Comparison of ENCODE assay signal across 24 cellular contexts in genomic region chr22:38628444-38628843, GRCh38. TPM values are rescaled to one million over a fixed set of nuclear protein-coding genes. Genes with fewer than 3 reads are reported as not detected.
"Had no signal": no experiment of that assay in that cellular context is flagged by ENCODE, and none has a peak within 500 bp of the region (broad histone marks: within the 10 kb centered on the region; RNA-seq: fewer than 3 reads in every experiment).

No MANE protein-coding gene starts in this region.

- H3K36me3 Mint-ChIP-seq: immature natural killer cell; memory B cell; natural killer cell treated with Interleukin-12 subunit alpha and Interleukin-12 subunit beta and Interleukin-15 and Interleukin-18, amount 100 ng/mL, for 72 hours had no signal

- H3K27ac Mint-ChIP-seq: immature natural killer cell; memory B cell; mesothelial cell of epicardium; natural killer cell treated with Interleukin-12 subunit alpha and Interleukin-12 subunit beta and Interleukin-15 and Interleukin-18, amount 100 ng/mL, for 72 hours; neural progenitor cell had no signal

- H3K9ac ChIP-seq: neural progenitor cell had no signal

- H3K4me3 ChIP-seq: esophagus squamous epithelium, gastroesophageal sphincter, left ventricle myocardium inferior, lower lobe of right lung, neural progenitor cell, ovary, right atrium auricular region, sigmoid colon, tibial artery, upper lobe of right lung, vagina had no signal

- H3K4me1 ChIP-seq: esophagus squamous epithelium, gastroesophageal sphincter, left ventricle myocardium inferior, lower lobe of right lung, neural progenitor cell, right atrium auricular region, sigmoid colon, tibial artery, upper lobe of right lung, vagina had no signal

- H3K4me3 Mint-ChIP-seq: immature natural killer cell; memory B cell; mesothelial cell of epicardium; natural killer cell treated with Interleukin-12 subunit alpha and Interleukin-12 subunit beta and Interleukin-15 and Interleukin-18, amount 100 ng/mL, for 72 hours; neural progenitor cell had no signal

- H3K9me3 Mint-ChIP-seq: immature natural killer cell; memory B cell; mesothelial cell of epicardium; natural killer cell treated with Interleukin-12 subunit alpha and Interleukin-12 subunit beta and Interleukin-15 and Interleukin-18, amount 100 ng/mL, for 72 hours; neural progenitor cell had no signal

- DNase-seq: effector memory CD4-positive, alpha-beta T cell; esophagus squamous epithelium; foreskin fibroblast; immature natural killer cell; left cardiac atrium; left ventricle myocardium inferior; lower lobe of right lung; nucleus accumbens; ovary; sigmoid colon; small intestine; stimulated activated CD4-positive, alpha-beta T cell treated with anti-CD3 and anti-CD28 coated beads, Interleukin-2, amount 100 ng/mL, for 48 hours; stimulated activated naive CD4-positive, alpha-beta T cell treated with Interleukin-2 at 50 U/mL for 16 hours; tibial artery; upper lobe of right lung had no signal

- ATAC-seq: gastroesophageal sphincter; lower lobe of right lung; natural killer cell treated with Interleukin-12 subunit alpha and Interleukin-12 subunit beta and Interleukin-15 and Interleukin-18, amount 100 ng/mL, for 72 hours; upper lobe of right lung had no signal

- H3K36me3 ChIP-seq: esophagus squamous epithelium, left ventricle myocardium inferior, lower lobe of right lung, neural progenitor cell, ovary, right atrium auricular region, tibial artery, upper lobe of right lung, vagina had no signal

- H3K27me3 ChIP-seq: esophagus squamous epithelium, gastroesophageal sphincter, neural progenitor cell, ovary, right atrium auricular region, sigmoid colon, tibial artery, upper lobe of right lung, vagina had no signal

- H3K27ac ChIP-seq: epithelial cell of prostate, esophagus squamous epithelium, gastroesophageal sphincter, left ventricle myocardium inferior, lower lobe of right lung, neural progenitor cell, ovary, right atrium auricular region, sigmoid colon, tibial artery, upper lobe of right lung, vagina had no signal

- H3K4me2 ChIP-seq: neural progenitor cell had no signal

- H3K9me3 ChIP-seq: esophagus squamous epithelium, gastroesophageal sphincter, left ventricle myocardium inferior, lower lobe of right lung, ovary, right atrium auricular region, sigmoid colon, tibial artery, upper lobe of right lung, vagina had no signal

- FAIRE-seq: keratinocyte, small intestine had no signal

- H2AFZ ChIP-seq: neural progenitor cell had no signal

- H3K4me1 Mint-ChIP-seq: memory B cell, mesothelial cell of epicardium had no signal

RNA-seq across cellular contexts. Expression of gene FAM227A, which starts 27.7 kb away (rescaled TPM):
- polyA plus RNA-seq: immature natural killer cell had no signal

RNA-seq across cellular contexts. Expression of gene DMC1, which starts 58.5 kb away (rescaled TPM):
- total RNA-seq: upper lobe of right lung had no signal
